ENCODE assay signal across 1 cellular context in the genomic region with DNA sequence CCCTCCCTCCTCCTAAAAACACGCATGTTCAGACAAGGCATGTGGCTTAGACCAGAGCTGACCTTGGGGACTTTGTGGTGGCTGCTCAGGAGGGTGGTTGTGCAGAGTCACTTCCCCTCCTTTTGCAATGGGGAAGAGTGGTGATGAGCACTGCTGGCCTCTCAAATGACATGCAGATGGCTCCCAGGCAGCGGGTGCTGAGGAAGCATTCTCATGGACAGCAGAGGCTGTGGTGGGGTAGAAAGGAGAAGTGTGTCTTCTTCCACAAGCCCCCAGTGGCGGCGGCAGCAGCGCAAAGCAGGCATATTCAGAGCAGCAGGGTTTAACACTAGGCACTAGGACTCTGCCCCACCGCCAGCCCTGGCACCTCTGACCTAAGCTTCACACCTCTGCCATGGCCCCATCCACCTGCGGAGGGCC.
TF ChIP-seq lines count a peak whose summit lies in the region.

No MANE protein-coding gene starts in this region.

TF ChIP-seq in K562, 482 proteins besides CTCF, POLR2A, EP300 and RAD21 (continued from another document):
- TF ChIP-seq, protein P1, sequence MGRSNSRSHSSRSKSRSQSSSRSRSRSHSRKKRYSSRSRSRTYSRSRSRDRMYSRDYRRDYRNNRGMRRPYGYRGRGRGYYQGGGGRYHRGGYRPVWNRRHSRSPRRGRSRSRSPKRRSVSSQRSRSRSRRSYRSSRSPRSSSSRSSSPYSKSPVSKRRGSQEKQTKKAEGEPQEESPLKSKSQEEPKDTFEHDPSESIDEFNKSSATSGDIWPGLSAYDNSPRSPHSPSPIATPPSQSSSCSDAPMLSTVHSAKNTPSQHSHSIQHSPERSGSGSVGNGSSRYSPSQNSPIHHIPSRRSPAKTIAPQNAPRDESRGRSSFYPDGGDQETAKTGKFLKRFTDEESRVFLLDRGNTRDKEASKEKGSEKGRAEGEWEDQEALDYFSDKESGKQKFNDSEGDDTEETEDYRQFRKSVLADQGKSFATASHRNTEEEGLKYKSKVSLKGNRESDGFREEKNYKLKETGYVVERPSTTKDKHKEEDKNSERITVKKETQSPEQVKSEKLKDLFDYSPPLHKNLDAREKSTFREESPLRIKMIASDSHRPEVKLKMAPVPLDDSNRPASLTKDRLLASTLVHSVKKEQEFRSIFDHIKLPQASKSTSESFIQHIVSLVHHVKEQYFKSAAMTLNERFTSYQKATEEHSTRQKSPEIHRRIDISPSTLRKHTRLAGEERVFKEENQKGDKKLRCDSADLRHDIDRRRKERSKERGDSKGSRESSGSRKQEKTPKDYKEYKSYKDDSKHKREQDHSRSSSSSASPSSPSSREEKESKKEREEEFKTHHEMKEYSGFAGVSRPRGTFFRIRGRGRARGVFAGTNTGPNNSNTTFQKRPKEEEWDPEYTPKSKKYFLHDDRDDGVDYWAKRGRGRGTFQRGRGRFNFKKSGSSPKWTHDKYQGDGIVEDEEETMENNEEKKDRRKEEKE (IDR thresholded peaks at IDR 0.05; ENCODE audit: borderline replicate concordance in 1 of 2, control insufficient read depth in 1 of 2, low read depth in 2 of 2, low read length in 1 of 2): no peak
- TF ChIP-seq TGIF2 (CRISPR knock-in tag; IDR thresholded peaks at IDR 0.05) (no peak), ZNF77 (CRISPR knock-in tag; IDR thresholded peaks at IDR 0.05) (no peak), ZNF277 (CRISPR knock-in tag; IDR thresholded peaks at IDR 0.05; ENCODE audit: borderline replicate concordance) (no peak), VEZF1 (CRISPR knock-in tag; IDR thresholded peaks at IDR 0.05) (peak; percentile 47; the same call in 1 of the 2 replicates), PURB (CRISPR knock-in tag; IDR thresholded peaks at IDR 0.05; ENCODE audit: low read depth) (no peak), ETV5 (CRISPR knock-in tag; IDR thresholded peaks at IDR 0.05; ENCODE audit: low read depth) (peak; percentile 46; the same call in 1 of the 2 replicates)
